In genomic region chr22:46049726-46050450, GRCh38 we compare ENCODE assay signal across 11 cellular contexts.
A peak's percentile ranks its signal among the peaks of the same experiment; 100 is the strongest.
DNase-seq lines count a peak whose midpoint lies in the region; ATAC-seq and TF ChIP-seq lines count a peak whose summit lies in the region.
"Had no signal": no experiment of that assay in that cellular context is flagged by ENCODE, and none has a peak within 500 bp of the region (broad histone marks: within the 10 kb centered on the region; RNA-seq: fewer than 3 reads in every experiment).

No MANE protein-coding gene starts in this region.

- ATAC-seq in HG03460 (IDR thresholded peaks at IDR 0.05; ENCODE audit: unreplicated experiment) = no peak

- peaks cover 12% of the 10 kb centered on the region for H3K4me1 ChIP-seq in HEK293 (ENCODE audit: control insufficient read depth, insufficient read depth, low read length)
- H3K4me1 ChIP-seq in skeletal muscle tissue (ENCODE audit: control insufficient read depth in 3 of 3, insufficient read depth in 3 of 3, low read length in 3 of 3) = peaks cover 80 to 84% (median 80%) of the 10 kb centered on the region in 3 donors

- no peak for TF ChIP-seq CTCF in HEK293 (tag by site-specific recombination; IDR thresholded peaks at IDR 0.05)

- H3K27me3 ChIP-seq in skeletal muscle tissue (ENCODE audit: control insufficient read depth in 3 of 3, insufficient read depth in 3 of 3, low read length in 3 of 3) = no peaks in the 10 kb centered on the region

- H3K9me3 ChIP-seq in HEK293 (ENCODE audit: control insufficient read depth, insufficient read depth, low read depth, low read length) (no peaks in the 10 kb centered on the region), skeletal muscle tissue (ENCODE audit: control insufficient read depth in 3 of 3, low read length in 3 of 3) (no peaks in the 10 kb centered on the region)

- H3K9ac ChIP-seq in skeletal muscle tissue (ENCODE audit: low read depth in 1 of 3, low read length in 3 of 3) = peak overlapping the region in 2 of 3 donors; percentile 20 to 62

- H3K4me3 ChIP-seq in HEK293 (ENCODE audit: low read depth, low read length) (no peak overlapping the region), skeletal muscle tissue (ENCODE audit: low read length in 3 of 3) (no peak overlapping the region)

- POLR2A ChIA-PET in HEK293 (lab: Yijun Ruan, JAX) = interaction anchor here (2.1 kb wide), 1 partner anchor 24 kb away, joined by 5 read pairs; no protein-coding TSS in a partner anchor

- DNase-seq in islet precursor cell (peak; percentile 42), COR-L47 (lab: John Stamatoyannopoulos, UW) (no peak), DMS53 (lab: John Stamatoyannopoulos, UW) (no peak)
- DNase-seq in stimulated activated naive CD4-positive, alpha-beta T cell (lab: John Stamatoyannopoulos, UW) = no peak
- DNase-seq: midbrain; SHP77; stimulated activated CD4-positive, alpha-beta T cell treated with anti-CD3 and anti-CD28 coated beads, Interleukin-4, amount 100 ng/mL, for 24 hours had no signal

- H3K27ac ChIP-seq in HEK293 (ENCODE audit: extremely low read depth, low read depth, low read length) = no peak overlapping the region
- H3K27ac ChIP-seq in angular gyrus (ENCODE audit: low read depth, low read length) = peak overlapping the region; percentile 99
- peak overlapping the region; percentile 13 for H3K27ac ChIP-seq in skeletal muscle tissue (ENCODE audit: low read depth, low read length)

- H3K36me3 ChIP-seq in HEK293 (ENCODE audit: control insufficient read depth in 2 of 2, insufficient read depth in 1 of 2, low read length in 2 of 2) (no peaks in the 10 kb centered on the region), skeletal muscle tissue (ENCODE audit: control insufficient read depth in 3 of 3, insufficient read depth in 3 of 3, low read length in 3 of 3) (peaks cover 0 to 13% (median 11%) of the 10 kb centered on the region in 3 donors)

- CTCF ChIA-PET in HEK293 (lab: Yijun Ruan, JAX) = interaction anchor here (0.6 kb wide), 1 partner anchor 13 kb away, joined by 3 read pairs; no protein-coding TSS in a partner anchor

TF ChIP-seq in HEK293, 187 proteins besides CTCF, POLR2A, EP300 and RAD21:
- TF ChIP-seq ZIC2 (tag by site-specific recombination; IDR thresholded peaks at IDR 0.05) (peak; percentile 78), ZNF585B (tag by site-specific recombination; IDR thresholded peaks at IDR 0.05) (peak; percentile 59), ZNF214 (tag by site-specific recombination; IDR thresholded peaks at IDR 0.05; ENCODE audit: borderline replicate concordance) (no peak)
